ENCODE assay signal across 12 cellular contexts in the genomic region with DNA sequence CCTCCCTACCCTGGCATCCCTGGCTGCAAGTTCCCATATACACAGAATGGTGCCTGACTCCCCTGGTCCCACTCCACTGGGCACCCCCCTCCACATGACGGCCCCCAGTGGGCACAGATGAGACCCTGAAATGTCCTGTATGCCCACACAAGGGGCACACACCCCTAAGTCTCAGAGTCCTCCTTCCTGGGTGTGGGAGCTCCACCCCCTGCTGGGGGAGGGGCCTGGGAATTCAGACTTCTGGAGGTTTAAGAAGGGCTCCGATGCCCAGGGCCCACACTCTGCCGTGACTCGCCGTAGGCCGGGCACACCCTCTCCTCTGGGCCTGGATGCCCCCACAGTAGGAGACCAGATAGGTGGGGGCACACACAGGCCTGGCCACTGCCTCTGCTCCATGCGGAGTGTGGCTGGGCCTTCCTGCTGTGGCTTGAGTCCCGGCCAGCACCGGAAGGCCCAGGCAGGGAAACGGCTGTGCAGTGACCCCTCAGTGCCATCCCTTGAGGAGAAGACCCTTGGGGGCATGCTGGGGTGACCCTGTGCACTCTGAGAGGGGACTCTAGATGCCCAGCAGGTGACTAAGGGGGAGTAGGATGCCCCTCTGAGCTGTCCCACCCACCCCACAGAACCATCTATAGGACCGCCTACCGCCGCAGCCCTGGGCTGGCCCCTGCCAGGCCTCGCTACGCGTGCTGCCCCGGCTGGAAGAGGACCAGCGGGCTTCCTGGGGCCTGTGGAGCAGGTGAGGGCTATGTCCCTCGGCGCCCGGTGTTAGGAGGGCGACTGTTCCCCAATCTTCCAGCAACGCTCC. TPM values are rescaled to one million over a fixed set of nuclear protein-coding genes. Genes with fewer than 3 reads are reported as not detected.
DNase-seq lines count a peak whose midpoint lies in the region; ATAC-seq, FAIRE-seq and TF ChIP-seq lines count a peak whose summit lies in the region.
"Had no signal": no experiment of that assay in that cellular context is flagged by ENCODE, and none has a peak within 500 bp of the region (broad histone marks: within the 10 kb centered on the region; RNA-seq: fewer than 3 reads in every experiment).

No MANE protein-coding gene starts in this region.

- TF ChIP-seq POLR2A in esophagus muscularis mucosa (IDR thresholded peaks at IDR 0.05; ENCODE audit: low read depth) = no peak

- H3K36me3 ChIP-seq in esophagus muscularis mucosa (peaks cover 0 to 88% (median 23%) of the 10 kb centered on the region in 4 donors), small intestine (ENCODE audit: control insufficient read depth in 2 of 2, insufficient read depth in 2 of 2, low read length in 2 of 2) (peaks cover 2 to 6% of the 10 kb centered on the region in 2 donors)

- FAIRE-seq in RCC 7860 (lab: Jason Lieb, UNC) (no peak), small intestine (lab: Jason Lieb, UNC) (no peak)

- peak overlapping the region; percentile 37 for H3K4me3 Mint-ChIP-seq in activated naive CD4-positive, alpha-beta T cell treated with anti-CD3 and anti-CD28 coated beads, Interleukin-2, amount 10 ng/mL, durations not matched to agents 7 days and 5 days
- H3K4me3 Mint-ChIP-seq: activated CD8-positive, alpha-beta memory T cell treated with anti-CD3 and anti-CD28 coated beads, Interleukin-2, amount 10 ng/mL, durations not matched to agents 7 days and 5 days had no signal

- H3K27ac ChIP-seq in esophagus muscularis mucosa (replicated peaks in 1 of 4) = peak overlapping the region in 1 of 4 donors; percentile 67
- no peak overlapping the region for H3K27ac ChIP-seq in small intestine (ENCODE audit: low read depth in 1 of 2, low read length in 1 of 2)

- H3K9me3 ChIP-seq in esophagus muscularis mucosa (no peaks in the 10 kb centered on the region), small intestine (ENCODE audit: control insufficient read depth, low read depth) (no peaks in the 10 kb centered on the region)
- H3K9me3 ChIP-seq: HAP-1 had no signal

- no peak for TF ChIP-seq EP300 in esophagus muscularis mucosa (IDR thresholded peaks at IDR 0.05)

- H3K4me1 ChIP-seq in esophagus muscularis mucosa (peaks cover 6 to 49% (median 21%) of the 10 kb centered on the region in 4 donors), small intestine (ENCODE audit: control insufficient read depth in 2 of 2, insufficient read depth in 1 of 2, low read depth in 1 of 2, low read length in 1 of 2) (peaks cover 0 to 3% of the 10 kb centered on the region in 2 donors)
- H3K4me1 ChIP-seq: HAP-1 had no signal

- DNase-seq in activated naive CD4-positive, alpha-beta T cell treated with anti-CD3 and anti-CD28 coated beads, Interleukin-2, amount 10 ng/mL, durations not matched to agents 7 days and 5 days = peak; percentile 42
- no peak for DNase-seq in activated naive CD4-positive, alpha-beta T cell treated with Interleukin-2 at 50 U/mL for 16 hours
- DNase-seq in RCC 7860 (ENCODE audit: low spot score) = peak; percentile 6
- no peak for DNase-seq in esophagus muscularis mucosa (ENCODE audit: extremely low spot score)
- peak; percentile 55 for DNase-seq in small intestine
- DNase-seq in OCI-M2 (lab: John Stamatoyannopoulos, UW; ENCODE audit: unreplicated experiment) = no peak
- DNase-seq in NCI-H524 treated with DMSO at 0.1 percent for 48 hours (lab: John Stamatoyannopoulos, UW) = no peak
- DNase-seq: activated CD8-positive, alpha-beta memory T cell treated with anti-CD3 and anti-CD28 coated beads, Interleukin-2, amount 10 ng/mL, durations not matched to agents 7 days and 5 days; amniotic stem cell; T-helper 1 cell had no signal

- H3K27me3 ChIP-seq in esophagus muscularis mucosa = peaks cover 0 to 68% (median 5%) of the 10 kb centered on the region in 4 donors
- peaks cover 0 to 6% of the 10 kb centered on the region in 2 donors for H3K27me3 ChIP-seq in small intestine (ENCODE audit: control insufficient read depth in 2 of 2, insufficient read depth in 2 of 2, low read length in 2 of 2)

- peaks cover 39% of the 10 kb centered on the region for H3K27me3 Mint-ChIP-seq in activated naive CD4-positive, alpha-beta T cell treated with anti-CD3 and anti-CD28 coated beads, Interleukin-2, amount 10 ng/mL, durations not matched to agents 7 days and 5 days

- H3K27ac Mint-ChIP-seq in activated naive CD4-positive, alpha-beta T cell treated with anti-CD3 and anti-CD28 coated beads, Interleukin-2, amount 10 ng/mL, durations not matched to agents 7 days and 5 days = no peak overlapping the region
- H3K27ac Mint-ChIP-seq: activated CD8-positive, alpha-beta memory T cell treated with anti-CD3 and anti-CD28 coated beads, Interleukin-2, amount 10 ng/mL, durations not matched to agents 7 days and 5 days had no signal

- no peaks in the 10 kb centered on the region for H3K36me3 Mint-ChIP-seq in activated naive CD4-positive, alpha-beta T cell treated with anti-CD3 and anti-CD28 coated beads, Interleukin-2, amount 10 ng/mL, durations not matched to agents 7 days and 5 days
- H3K36me3 Mint-ChIP-seq: activated CD8-positive, alpha-beta memory T cell treated with anti-CD3 and anti-CD28 coated beads, Interleukin-2, amount 10 ng/mL, durations not matched to agents 7 days and 5 days had no signal

- H3K9me3 Mint-ChIP-seq in activated naive CD4-positive, alpha-beta T cell treated with anti-CD3 and anti-CD28 coated beads, Interleukin-2, amount 10 ng/mL, durations not matched to agents 7 days and 5 days = no peaks in the 10 kb centered on the region

- peaks cover 7% of the 10 kb centered on the region for H3K4me1 Mint-ChIP-seq in activated naive CD4-positive, alpha-beta T cell treated with anti-CD3 and anti-CD28 coated beads, Interleukin-2, amount 10 ng/mL, durations not matched to agents 7 days and 5 days

- CTCF ChIA-PET in activated naive CD4-positive, alpha-beta T cell treated with anti-CD3 and anti-CD28 coated beads, Interleukin-2, amount 10 ng/mL, durations not matched to agents 7 days and 5 days (lab: Charles Lee) = interaction anchor here (0.6 to 1.0 kb wide), 3 partner anchors 25 to 233 kb away, joined by 3 read pairs; no protein-coding TSS in a partner anchor

- H3K4me3 ChIP-seq in esophagus muscularis mucosa (peak overlapping the region; percentile 53 to 65 (median 56)), small intestine (ENCODE audit: low read depth in 1 of 2, low read length in 2 of 2) (no peak overlapping the region)
- H3K4me3 ChIP-seq: HAP-1 had no signal

- WGBS in esophagus muscularis mucosa = 38% methylated on average over 18 of the region's 23 CpGs
- WGBS in small intestine, 3 donors = 41 to 61% (median 43%) methylated on average over 23 of the region's 23 CpGs

- intact Hi-C loops in esophagus muscularis mucosa (cut with DNase I) = no loop called here

- no peak for TF ChIP-seq CTCF in esophagus muscularis mucosa (IDR thresholded peaks at IDR 0.05)

- no peak for ATAC-seq in GM18858 (IDR thresholded peaks at IDR 0.05; ENCODE audit: unreplicated experiment)
- ATAC-seq: activated CD8-positive, alpha-beta memory T cell treated with anti-CD3 and anti-CD28 coated beads, Interleukin-2, amount 10 ng/mL, durations not matched to agents 7 days and 5 days had no signal

RNA-seq across cellular contexts. Expression of a gene that starts 6.5 kb away (rescaled TPM):
- total RNA-seq in esophagus muscularis mucosa = 100 to 1,000 TPM in 1 of 4 donors, 10 to 100 TPM in 3; 33.2 to 134 (median 78.7) TPM
- polyA plus RNA-seq in small intestine = 100 to 1,000 TPM in 1 of 3 donors, 10 to 100 TPM in 2; 15.4 to 114 (median 16.8) TPM

RNA-seq across cellular contexts. Expression of a gene that starts 18.1 kb away (rescaled TPM):
- total RNA-seq in esophagus muscularis mucosa = 10 to 100 TPM; 22.0 to 52.8 (median 39.3) TPM
- 100 to 1,000 TPM; 257 to 653 (median 468) TPM for polyA plus RNA-seq in small intestine

RNA-seq across cellular contexts. Expression of a gene that starts 43.2 kb away (rescaled TPM):
- 10 to 100 TPM in 3 of 4 donors, 1 to 10 TPM in 1; 6.6 to 27.8 (median 21.5) TPM for total RNA-seq in esophagus muscularis mucosa
- polyA plus RNA-seq in small intestine = 10 to 100 TPM in 1 of 3 donors, 1 to 10 TPM in 1, under 1 TPM in 1; 0.22 to 12.1 (median 1.1) TPM
- total RNA-seq: activated CD8-positive, alpha-beta memory T cell treated with anti-CD3 and anti-CD28 coated beads, Interleukin-2, amount 10 ng/mL, durations not matched to agents 7 days and 5 days had no signal

Comparison
In these comparisons a context has a peak if more than half of its experiments do, and no peak if none do; other contexts are left out.
1. DNase-seq: peak in activated naive CD4-positive, alpha-beta T cell treated with anti-CD3 and anti-CD28 coated beads, Interleukin-2, amount 10 ng/mL, durations not matched to agents 7 days and 5 days (single experiment), RCC 7860 (single experiment) and small intestine (single experiment); none in activated naive CD4-positive, alpha-beta T cell treated with Interleukin-2 at 50 U/mL for 16 hours (single experiment), esophagus muscularis mucosa (single experiment), OCI-M2 (single experiment) and NCI-H524 treated with DMSO at 0.1 percent for 48 hours (single experiment).
2. H3K4me3 ChIP-seq: peak in esophagus muscularis mucosa (4 of 4); none in small intestine (0 of 2).